2 cellular contexts compared by ENCODE assay signal in genomic region chr17:72345083-72345482, GRCh38.
TF ChIP-seq lines count a peak whose summit lies in the region.

No MANE protein-coding gene starts in this region.

TF ChIP-seq in HCT116, 20 proteins besides CTCF, POLR2A, EP300 and RAD21:
- no peak for TF ChIP-seq JUND (IDR thresholded peaks at IDR 0.05)
TF ChIP-seq in HCT116: peak in this region for 0.

TF ChIP-seq in IMR-90, 13 proteins besides CTCF, POLR2A, EP300 and RAD21:
- TF ChIP-seq NFE2L2 (IDR thresholded peaks at IDR 0.05; ENCODE audit: low read depth, low read length) (no peak), CHD1 (IDR thresholded peaks at IDR 0.05; ENCODE audit: low read depth, low read length) (no peak), MXI1 (IDR thresholded peaks at IDR 0.05; ENCODE audit: borderline replicate concordance, low read depth, low read length) (no peak), RCOR1 (IDR thresholded peaks at IDR 0.05; ENCODE audit: insufficient replicate concordance, low read length) (no peak), ELK1 (IDR thresholded peaks at IDR 0.05; ENCODE audit: borderline replicate concordance, low read depth, low read length) (no peak), CEBPB (IDR thresholded peaks at IDR 0.05; ENCODE audit: low read depth, low read length) (no peak), USF2 (IDR thresholded peaks at IDR 0.05; ENCODE audit: low read depth, low read length) (no peak), MAFK (IDR thresholded peaks at IDR 0.05; ENCODE audit: low read depth, low read length) (no peak), MAZ (IDR thresholded peaks at IDR 0.05; ENCODE audit: borderline replicate concordance, low read depth, low read length) (no peak)
